In the genomic region with DNA sequence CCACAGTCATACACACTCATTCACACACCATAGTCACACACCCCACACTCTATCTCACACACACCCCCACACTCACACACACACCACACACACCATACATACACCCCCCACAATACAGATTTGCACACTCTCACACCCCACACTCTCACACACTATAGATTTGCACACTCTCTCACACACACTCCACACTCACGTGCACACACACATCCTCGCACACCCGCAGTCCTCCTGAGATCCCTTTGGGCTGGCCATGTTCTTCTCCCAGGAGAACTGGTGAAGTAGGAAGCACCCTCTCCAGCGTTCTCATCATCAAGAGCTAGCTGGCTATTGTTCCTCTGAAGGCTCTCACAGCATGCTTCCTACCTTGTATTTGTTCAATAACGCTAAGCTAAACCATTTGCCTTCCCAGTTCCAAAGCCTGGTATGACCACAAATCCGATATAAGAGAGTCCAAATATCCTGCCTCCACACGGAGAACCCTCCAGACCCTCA, we compare ENCODE assay signal across 27 cellular contexts.
DNase-seq lines count a peak whose midpoint lies in the region; ATAC-seq, FAIRE-seq and TF ChIP-seq lines count a peak whose summit lies in the region.
"Had no signal": no experiment of that assay in that cellular context is flagged by ENCODE, and none has a peak within 500 bp of the region (broad histone marks: within the 10 kb centered on the region; RNA-seq: fewer than 3 reads in every experiment).

No MANE protein-coding gene starts in this region.

- no peak overlapping the region for H3K4me3 ChIP-seq in BLaER1 treated with 17β-estradiol and CSF1 and Interleukin-3, amounts not matched to agents 10 nM and 100 nM
- H3K4me3 ChIP-seq in neuronal stem cell (ENCODE audit: low read length in 2 of 2), result no peak overlapping the region
- H3K4me3 ChIP-seq: esophagus squamous epithelium, gastrocnemius medialis, HAP-1, left lung, thoracic aorta, vagina had no signal

- H3K27ac Mint-ChIP-seq in glutamatergic neuron (ENCODE audit: unreplicated experiment), result no peak overlapping the region
- H3K27ac Mint-ChIP-seq: CD4-positive, alpha-beta T cell; mesothelial cell of epicardium; naive B cell; stimulated activated naive CD8-positive, alpha-beta T cell treated with anti-CD3 and anti-CD28 coated beads, Interleukin-15, Interleukin-2, amounts not matched to agents 100 ng/mL and 50 ng/mL, for 24 hours had no signal

- H2BK120ac ChIP-seq in neuronal stem cell (ENCODE audit: low read depth, low read length), result no peak overlapping the region

- ATAC-seq in activated T-cell treated with anti-CD3 and anti-CD28 coated beads, Interleukin-2, amount 50 U/mL, for 4 hours, result no peak
- ATAC-seq: gastrocnemius medialis, left lung had no signal

- H2BK15ac ChIP-seq in neuronal stem cell (ENCODE audit: low read length), result no peak overlapping the region

- H4K8ac ChIP-seq in neuronal stem cell (ENCODE audit: low read depth, low read length), result no peak overlapping the region

- H2BK5ac ChIP-seq in neuronal stem cell (ENCODE audit: low read length), result no peak overlapping the region

- 100% methylated on average over 1 of the region's 7 CpGs; no CpG with 5 or more reads in 1 of the 2 donors for WGBS in neuronal stem cell (ENCODE audit: extremely low coverage in 2 of 2, insufficient read length in 2 of 2, insufficient replicate concordance in 1 of 2), 2 donors

- DNase-seq in HTR-8/SVneo (ENCODE audit: insufficient read length, low spot score) (no peak), dermis blood vessel endothelial cell (peak; percentile 13), neuronal stem cell (ENCODE audit: low spot score) (no peak), glutamatergic neuron (no peak), mesenteric fat pad (ENCODE audit: low spot score) (no peak), T-helper 9 cell (no peak)
- no peak for DNase-seq in activated T-cell treated with anti-CD3 and anti-CD28 coated beads, Interleukin-2, amount 50 U/mL, for 4 hours
- DNase-seq: activated CD4-positive, alpha-beta T cell treated with anti-CD3 and anti-CD28 coated beads, Interleukin-2, amount 50 U/mL, for 4 hours; activated naive CD4-positive, alpha-beta T cell treated with Interleukin-2 at 50 U/mL for 16 hours; amygdala; CD4-positive, alpha-beta T cell; esophagus squamous epithelium; gastrocnemius medialis; GDM1; left lung; naive B cell; NCI-H1092 treated with DMSO at 0.1 percent for 48 hours; NCI-H1930; NCI-H510A; NK-92 treated with Interleukin-12 subunit alpha and Interleukin-12 subunit beta, amount 100 ng/mL, for 24 hours; occipital lobe had no signal

- peaks cover 6% of the 10 kb centered on the region for H3K27me3 Mint-ChIP-seq in glutamatergic neuron (ENCODE audit: unreplicated experiment)
- peaks cover 15% of the 10 kb centered on the region for H3K27me3 Mint-ChIP-seq in activated T-cell treated with anti-CD3 and anti-CD28 coated beads, Interleukin-2, amount 50 U/mL, for 4 hours (ENCODE audit: low read depth)

- H3K27ac ChIP-seq in BLaER1 treated with 17β-estradiol and CSF1 and Interleukin-3, amounts not matched to agents 10 nM and 100 nM, result peak overlapping the region in 8 of 11 experiments; percentile 8 to 54 (median 20); a peak in 9 of 22 replicates
- no peak overlapping the region for H3K27ac ChIP-seq in neuronal stem cell (replicated peaks; ENCODE audit: low read length)
- H3K27ac ChIP-seq: esophagus squamous epithelium, gastrocnemius medialis, left lung, thoracic aorta, vagina had no signal

- no peak overlapping the region for H2AK5ac ChIP-seq in neuronal stem cell (ENCODE audit: low read depth, low read length)

- H4K91ac ChIP-seq in neuronal stem cell (ENCODE audit: low read depth, low read length, poor library complexity), result peak overlapping the region; percentile 34

- H3K27me3 ChIP-seq in BLaER1 treated with 17β-estradiol and CSF1 and Interleukin-3, amounts not matched to agents 10 nM and 100 nM, result no peaks in the 10 kb centered on the region
- no peaks in the 10 kb centered on the region for H3K27me3 ChIP-seq in neuronal stem cell (ENCODE audit: control insufficient read depth in 3 of 3, insufficient read depth in 3 of 3, low read depth in 1 of 3, low read length in 3 of 3)
- H3K27me3 ChIP-seq: vagina had no signal

- H2BK12ac ChIP-seq in neuronal stem cell (ENCODE audit: low read length), result peak overlapping the region; percentile 11

- no peaks in the 10 kb centered on the region for H3K9me3 Mint-ChIP-seq in glutamatergic neuron (ENCODE audit: unreplicated experiment)
- H3K9me3 Mint-ChIP-seq in activated T-cell treated with anti-CD3 and anti-CD28 coated beads, Interleukin-2, amount 50 U/mL, for 4 hours, result no peaks in the 10 kb centered on the region
- H3K9me3 Mint-ChIP-seq: CD4-positive, alpha-beta T cell; mesothelial cell of epicardium; naive B cell; stimulated activated naive CD8-positive, alpha-beta T cell treated with anti-CD3 and anti-CD28 coated beads, Interleukin-15, Interleukin-2, amounts not matched to agents 100 ng/mL and 50 ng/mL, for 24 hours had no signal

- H3K23ac ChIP-seq in neuronal stem cell (ENCODE audit: low read depth, low read length, poor library complexity), result no peak overlapping the region

- no peak overlapping the region for H3K18ac ChIP-seq in neuronal stem cell (ENCODE audit: low read length)

- H3K36me3 ChIP-seq in BLaER1 treated with 17β-estradiol and CSF1 and Interleukin-3, amounts not matched to agents 10 nM and 100 nM, result 0 out of 22 replicates have a peak, but pooled peaks cover 0 to 5% (median 0%) of the 10 kb centered on the region in 11 experiments
- no peaks in the 10 kb centered on the region for H3K36me3 ChIP-seq in neuronal stem cell (replicated peaks in 1 of 2; ENCODE audit: control insufficient read depth in 2 of 2, insufficient read depth in 2 of 2, low read length in 2 of 2)
- H3K36me3 ChIP-seq: esophagus squamous epithelium, gastrocnemius medialis, HAP-1, left lung, thoracic aorta, vagina had no signal

- H3K79me1 ChIP-seq in neuronal stem cell (ENCODE audit: low read depth, low read length), result no peaks in the 10 kb centered on the region

- no peak overlapping the region for H3K4ac ChIP-seq in neuronal stem cell (ENCODE audit: low read length)

- 0 out of 22 replicates have a peak overlapping the region, but pooled peaks of 1 of the 11 experiments have one; percentile 6 for H3K9ac ChIP-seq in BLaER1 treated with 17β-estradiol and CSF1 and Interleukin-3, amounts not matched to agents 10 nM and 100 nM
- no peak overlapping the region for H3K9ac ChIP-seq in neuronal stem cell (ENCODE audit: low read depth, low read length, poor library complexity)

- H3K9me3 ChIP-seq in BLaER1 treated with 17β-estradiol and CSF1 and Interleukin-3, amounts not matched to agents 10 nM and 100 nM (replicated peaks in 1 of 11), result no peaks in the 10 kb centered on the region
- H3K9me3 ChIP-seq in neuronal stem cell (replicated peaks in 1 of 2; ENCODE audit: control insufficient read depth in 2 of 2, insufficient read depth in 1 of 2, low read depth in 1 of 2, low read length in 2 of 2), result no peaks in the 10 kb centered on the region
- H3K9me3 ChIP-seq: esophagus squamous epithelium, gastrocnemius medialis, HAP-1, left lung, thoracic aorta, vagina had no signal

- peak overlapping the region; percentile 56 to 82 (median 70) for H3K4me2 ChIP-seq in BLaER1 treated with 17β-estradiol and CSF1 and Interleukin-3, amounts not matched to agents 10 nM and 100 nM
- H3K4me2 ChIP-seq in neuronal stem cell (ENCODE audit: insufficient read depth, low read length, poor library complexity, severe bottlenecking), result no peak overlapping the region

- H3K4me1 ChIP-seq in BLaER1 treated with 17β-estradiol and CSF1 and Interleukin-3, amounts not matched to agents 10 nM and 100 nM, result peaks cover 23 to 29% (median 27%) of the 10 kb centered on the region in 10 experiments
- H3K4me1 ChIP-seq in neuronal stem cell (ENCODE audit: control insufficient read depth in 2 of 2, insufficient read depth in 1 of 2, low read depth in 1 of 2, low read length in 2 of 2), result peaks cover 0 to 13% of the 10 kb centered on the region in 2 donors
- H3K4me1 ChIP-seq: esophagus squamous epithelium, gastrocnemius medialis, HAP-1, left lung, vagina had no signal

- FAIRE-seq in HTR-8/SVneo (lab: Jason Lieb, UNC), result peak; percentile 94

- peak overlapping the region; percentile 77 for H3K14ac ChIP-seq in neuronal stem cell (ENCODE audit: low read length)

- H3K36me3 Mint-ChIP-seq in glutamatergic neuron (ENCODE audit: unreplicated experiment), result no peaks in the 10 kb centered on the region
- H3K36me3 Mint-ChIP-seq in activated T-cell treated with anti-CD3 and anti-CD28 coated beads, Interleukin-2, amount 50 U/mL, for 4 hours (ENCODE audit: insufficient read depth), result no peaks in the 10 kb centered on the region
- H3K36me3 Mint-ChIP-seq: mesothelial cell of epicardium, naive B cell had no signal

- no peak overlapping the region for H2AFZ ChIP-seq in neuronal stem cell (ENCODE audit: low read length)

- H4K20me1 ChIP-seq in BLaER1 treated with 17β-estradiol and CSF1 and Interleukin-3, amounts not matched to agents 10 nM and 100 nM, result no peaks in the 10 kb centered on the region

- peaks cover 11% of the 10 kb centered on the region for H3K4me1 Mint-ChIP-seq in glutamatergic neuron (ENCODE audit: low read depth, unreplicated experiment)
- no peaks in the 10 kb centered on the region for H3K4me1 Mint-ChIP-seq in activated T-cell treated with anti-CD3 and anti-CD28 coated beads, Interleukin-2, amount 50 U/mL, for 4 hours (ENCODE audit: low read depth)
- H3K4me1 Mint-ChIP-seq: naive B cell had no signal

- H3K4me3 Mint-ChIP-seq in glutamatergic neuron (ENCODE audit: unreplicated experiment), result no peak overlapping the region
- H3K4me3 Mint-ChIP-seq in activated T-cell treated with anti-CD3 and anti-CD28 coated beads, Interleukin-2, amount 50 U/mL, for 4 hours, result no peak overlapping the region
- H3K4me3 Mint-ChIP-seq: CD4-positive, alpha-beta T cell; mesothelial cell of epicardium; naive B cell; stimulated activated naive CD8-positive, alpha-beta T cell treated with anti-CD3 and anti-CD28 coated beads, Interleukin-15, Interleukin-2, amounts not matched to agents 100 ng/mL and 50 ng/mL, for 24 hours had no signal

- no peak for TF ChIP-seq CTCF in glutamatergic neuron (IDR thresholded peaks at IDR 0.05; ENCODE audit: partially characterized antibody, unreplicated experiment)
